29 cellular contexts compared by ENCODE assay signal in the genomic region with DNA sequence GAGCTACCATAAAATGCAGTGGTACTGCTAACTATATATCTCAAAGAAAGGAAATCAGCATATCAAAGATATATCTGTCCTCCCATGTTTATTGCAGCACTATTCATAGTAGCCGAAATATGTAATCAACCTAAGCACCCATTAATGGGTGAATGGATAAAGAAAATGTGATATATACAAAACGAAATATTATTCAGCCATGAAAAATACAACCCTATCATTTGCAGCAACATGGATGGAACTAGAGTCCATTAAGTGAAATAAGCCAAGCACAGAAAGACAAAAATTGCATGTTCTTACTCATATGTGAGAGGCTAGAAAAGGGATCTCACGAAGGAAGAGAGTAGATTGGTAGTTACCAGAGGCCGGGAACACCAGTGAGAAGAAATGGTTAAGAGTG.
"Had no signal": no experiment of that assay in that cellular context is flagged by ENCODE, and none has a peak within 500 bp of the region (broad histone marks: within the 10 kb centered on the region; RNA-seq: fewer than 3 reads in every experiment).

No MANE protein-coding gene starts in this region.

- H3K4me3 ChIP-seq: adrenal gland, ascending aorta, body of pancreas, breast epithelium, cardiac muscle cell had no signal

- H3K9me3 ChIP-seq: adrenal gland, ascending aorta, body of pancreas, breast epithelium had no signal

- H3K4me1 ChIP-seq: adrenal gland, ascending aorta, body of pancreas, breast epithelium had no signal

- H3K27ac ChIP-seq: adrenal gland, ascending aorta, body of pancreas, brain microvascular endothelial cell, breast epithelium, cardiac muscle cell had no signal

- H3K36me3 ChIP-seq: adrenal gland, ascending aorta, brain microvascular endothelial cell, cardiac muscle cell had no signal

- DNase-seq: activated effector memory CD4-positive, alpha-beta T cell treated with anti-CD3 and anti-CD28 coated beads, Interleukin-2, amount 50 U/mL, for 16 hours; activated effector memory CD4-positive, alpha-beta T cell treated with Interleukin-2 at 50 U/mL for 16 hours; activated gamma-delta T cell; activated gamma-delta T cell treated with Interleukin-2 at 50 U/mL for 16 hours; activated naive CD4-positive, alpha-beta T cell; activated naive CD4-positive, alpha-beta T cell treated with anti-CD3 and anti-CD28 coated beads for 36 hours; activated naive CD4-positive, alpha-beta T cell treated with anti-CD3 and anti-CD28 coated beads, Interleukin-2, amount 10 ng/mL, durations not matched to agents 7 days and 5 days; activated naive CD4-positive, alpha-beta T cell treated with anti-CD3 and anti-CD28 coated beads, Interleukin-2, amount 50 U/mL, for 16 hours; activated naive CD4-positive, alpha-beta T cell treated with Interleukin-2 at 50 U/mL for 16 hours; activated naive CD8-positive, alpha-beta T cell treated with anti-CD3 and anti-CD28 coated beads for 36 hours; activated naive CD8-positive, alpha-beta T cell treated with anti-CD3 and anti-CD28 coated beads, Interleukin-2, amount 10 ng/mL, durations not matched to agents 7 days and 5 days; activated naive CD8-positive, alpha-beta T cell treated with anti-CD3 and anti-CD28 coated beads, Interleukin-2, amount 50 U/mL, for 24 hours; activated T-cell treated with anti-CD3 and anti-CD28 coated beads, Interleukin-2, amount 50 U/mL, for 24 hours; activated T-cell treated with anti-CD3 and anti-CD28 coated beads, Interleukin-2, amount 50 U/mL, for 4 hours; activated T-cell treated with anti-CD3 and anti-CD28 coated beads, Interleukin-2, amount 50 U/mL, for 48 hours; activated T-cell treated with anti-CD3 and anti-CD28 coated beads, Interleukin-2, amount 50 U/mL, for 72 hours; adrenal gland; amniotic stem cell; amygdala; anterior cingulate cortex; aorta; body of pancreas; brain microvascular endothelial cell; caudate nucleus; central memory CD4-positive, alpha-beta T cell; cerebellar nuclear complex had no signal
